In genomic region chr9:127770905-127771569, GRCh38 we compare ENCODE assay signal across 1 cellular context.
TF ChIP-seq lines count a peak whose summit lies in the region.

No MANE protein-coding gene starts in this region.

TF ChIP-seq in H1, 55 proteins besides CTCF, POLR2A, EP300 and RAD21:
- TF ChIP-seq RNF2 (IDR thresholded peaks at IDR 0.05; ENCODE audit: borderline replicate concordance, low read depth, low read length, missing control alignments, poor library complexity, severe bottlenecking) (no peak), PHF8 (conservative IDR thresholded peaks at IDR 0.05; ENCODE audit: low read depth, low read length) (0 out of 2 replicates have a peak, but pooled peaks have one; percentile 17), TBP (IDR thresholded peaks at IDR 0.05; ENCODE audit: low read depth, low read length) (0 out of 2 replicates have a peak, but pooled peaks have one; percentile 33), SP1 (IDR thresholded peaks at IDR 0.05; ENCODE audit: low read depth, low read length) (peak; percentile 61; the same call in 1 of the 2 replicates), ATF2 (IDR thresholded peaks at IDR 0.05; ENCODE audit: low read length) (no peak), KDM4A (IDR thresholded peaks at IDR 0.05; ENCODE audit: low read depth, low read length, severe bottlenecking) (peak; percentile 62), RBBP5 (IDR thresholded peaks at IDR 0.05; ENCODE audit: borderline replicate concordance, low read depth, low read length) (no peak), ASH2L (IDR thresholded peaks at IDR 0.05; ENCODE audit: low read length) (peak; percentile 28), POLR2AphosphoS5 (IDR thresholded peaks at IDR 0.05; ENCODE audit: low read depth, low read length) (no peak), FOSL1 (IDR thresholded peaks at IDR 0.05; ENCODE audit: insufficient read depth, low read depth, low read length) (no peak)
